Comparison of ENCODE assay signal across 1 cellular context in the genomic region with DNA sequence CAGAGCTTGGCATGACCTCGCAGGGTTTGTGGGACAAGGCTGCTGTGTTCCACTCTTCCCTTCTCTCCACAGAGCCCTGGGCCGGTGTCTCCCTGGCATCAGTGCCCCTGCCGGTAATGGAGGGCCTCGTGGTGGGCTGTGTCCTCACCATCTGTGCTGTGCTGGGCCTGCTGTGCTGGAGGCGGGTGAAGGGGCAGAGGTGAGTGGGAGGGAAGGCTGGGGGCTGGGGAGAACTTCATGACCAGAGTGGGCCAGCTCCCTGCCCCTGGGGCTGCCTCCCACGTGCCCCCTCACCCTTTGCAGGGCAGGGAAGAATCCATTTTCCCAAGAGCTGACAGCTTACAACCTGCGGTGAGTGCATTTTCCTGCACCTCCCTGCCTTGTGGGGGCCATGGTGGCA.
TF ChIP-seq lines count a peak whose summit lies in the region.

No MANE protein-coding gene starts in this region.

TF ChIP-seq in K562, 482 proteins besides CTCF, POLR2A, EP300 and RAD21:
- TF ChIP-seq CUX1 (CRISPR knock-in tag; IDR thresholded peaks at IDR 0.05) = no peak
- peak; percentile 68 for TF ChIP-seq POLR2G (IDR thresholded peaks at IDR 0.05; ENCODE audit: low read depth, low read length)
- no peak for TF ChIP-seq SMAD4 (CRISPR knock-in tag; conservative IDR thresholded peaks at IDR 0.05)
- no peak for TF ChIP-seq RREB1 (CRISPR knock-in tag; IDR thresholded peaks at IDR 0.05)
- no peak for TF ChIP-seq SIN3A (IDR thresholded peaks at IDR 0.05; ENCODE audit: borderline replicate concordance in 2 of 2, control insufficient read depth in 1 of 2, low read depth in 2 of 2, low read length in 2 of 2)
- TF ChIP-seq NR4A1 (CRISPR knock-in tag; IDR thresholded peaks at IDR 0.05) = no peak
- TF ChIP-seq NR4A1 (tag; IDR thresholded peaks at IDR 0.05) = no peak
- no peak for TF ChIP-seq FOXM1 (IDR thresholded peaks at IDR 0.05; ENCODE audit: low read depth)
- TF ChIP-seq FOXM1 (CRISPR knock-in tag; IDR thresholded peaks at IDR 0.05; ENCODE audit: low read depth) = 0 out of 2 replicates have a peak, but pooled peaks have one; percentile 35
